Comparison of ENCODE assay signal across 27 cellular contexts in genomic region chr10:13319166-13319565, GRCh38.
"Had no signal": no experiment of that assay in that cellular context is flagged by ENCODE, and none has a peak within 500 bp of the region (broad histone marks: within the 10 kb centered on the region; RNA-seq: fewer than 3 reads in every experiment).

No MANE protein-coding gene starts in this region.

- ATAC-seq: foreskin keratinocyte; gastroesophageal sphincter; left lung; lower lobe of right lung; natural killer cell treated with Interleukin-12 subunit alpha and Interleukin-12 subunit beta and Interleukin-15 and Interleukin-18, amount 100 ng/mL, for 72 hours; pancreas; sciatic nerve had no signal

- H3K27me3 Mint-ChIP-seq: natural killer cell treated with Interleukin-12 subunit alpha and Interleukin-12 subunit beta and Interleukin-15 and Interleukin-18, amount 100 ng/mL, for 72 hours; type B pancreatic cell had no signal

- H3K4me1 ChIP-seq: foreskin keratinocyte, left lung, lower lobe of right lung, pancreas, stomach, thyroid gland had no signal

- H3K9me3 ChIP-seq: esophagus muscularis mucosa, gastroesophageal sphincter, heart right ventricle, left lung, lower lobe of right lung, neutrophil, pancreas, stomach, thyroid gland had no signal

- DNase-seq: dermis blood vessel endothelial cell; effector memory CD4-positive, alpha-beta T cell; foreskin keratinocyte; glutamatergic neuron; heart right ventricle; hippocampal formation; left cardiac atrium; left lung; lower lobe of right lung; pancreas; retina; stimulated activated CD4-positive, alpha-beta T cell treated with anti-CD3 and anti-CD28 coated beads, Interleukin-12 subunit alpha, Interleukin-12 subunit beta, amount 100 ng/mL, for 4 hours; stimulated activated CD4-positive, alpha-beta T cell treated with anti-CD3 and anti-CD28 coated beads, Interleukin-1b, Interleukin-23, amount 100 ng/mL, for 48 hours; stimulated activated CD4-positive, alpha-beta T cell treated with anti-CD3 and anti-CD28 coated beads, Interleukin-4, amount 100 ng/mL, for 1 hour; stimulated activated CD8-positive, alpha-beta memory T cell treated with anti-CD3 and anti-CD28 coated beads, Interleukin-4, amount 100 ng/mL, for 48 hours; stimulated activated naive CD4-positive, alpha-beta T cell treated with Interleukin-2 at 50 U/mL for 16 hours; stomach; thyroid gland had no signal

- H3K27ac Mint-ChIP-seq: natural killer cell treated with Interleukin-12 subunit alpha and Interleukin-12 subunit beta and Interleukin-15 and Interleukin-18, amount 100 ng/mL, for 72 hours; type B pancreatic cell had no signal

- H3K4me3 ChIP-seq: coronary artery, esophagus muscularis mucosa, gastroesophageal sphincter, heart right ventricle, left lung, lower lobe of right lung, pancreas, smooth muscle cell, stomach, thyroid gland had no signal

- H3K4me1 Mint-ChIP-seq: neural crest cell had no signal

- H3K9me3 Mint-ChIP-seq: natural killer cell treated with Interleukin-12 subunit alpha and Interleukin-12 subunit beta and Interleukin-15 and Interleukin-18, amount 100 ng/mL, for 72 hours; neural crest cell; type B pancreatic cell had no signal

- H3K27ac ChIP-seq: coronary artery, esophagus muscularis mucosa, foreskin keratinocyte, gastroesophageal sphincter, heart right ventricle, left lung, lower lobe of right lung, neutrophil, pancreas, stomach, thyroid gland had no signal

- H3K4me3 Mint-ChIP-seq: natural killer cell treated with Interleukin-12 subunit alpha and Interleukin-12 subunit beta and Interleukin-15 and Interleukin-18, amount 100 ng/mL, for 72 hours; neural crest cell; type B pancreatic cell had no signal

- H3K27me3 ChIP-seq: esophagus muscularis mucosa, foreskin keratinocyte, gastroesophageal sphincter, heart right ventricle, left lung, neutrophil, pancreas, stomach, thyroid gland had no signal
